Comparison of ENCODE assay signal across 9 cellular contexts in the genomic region with DNA sequence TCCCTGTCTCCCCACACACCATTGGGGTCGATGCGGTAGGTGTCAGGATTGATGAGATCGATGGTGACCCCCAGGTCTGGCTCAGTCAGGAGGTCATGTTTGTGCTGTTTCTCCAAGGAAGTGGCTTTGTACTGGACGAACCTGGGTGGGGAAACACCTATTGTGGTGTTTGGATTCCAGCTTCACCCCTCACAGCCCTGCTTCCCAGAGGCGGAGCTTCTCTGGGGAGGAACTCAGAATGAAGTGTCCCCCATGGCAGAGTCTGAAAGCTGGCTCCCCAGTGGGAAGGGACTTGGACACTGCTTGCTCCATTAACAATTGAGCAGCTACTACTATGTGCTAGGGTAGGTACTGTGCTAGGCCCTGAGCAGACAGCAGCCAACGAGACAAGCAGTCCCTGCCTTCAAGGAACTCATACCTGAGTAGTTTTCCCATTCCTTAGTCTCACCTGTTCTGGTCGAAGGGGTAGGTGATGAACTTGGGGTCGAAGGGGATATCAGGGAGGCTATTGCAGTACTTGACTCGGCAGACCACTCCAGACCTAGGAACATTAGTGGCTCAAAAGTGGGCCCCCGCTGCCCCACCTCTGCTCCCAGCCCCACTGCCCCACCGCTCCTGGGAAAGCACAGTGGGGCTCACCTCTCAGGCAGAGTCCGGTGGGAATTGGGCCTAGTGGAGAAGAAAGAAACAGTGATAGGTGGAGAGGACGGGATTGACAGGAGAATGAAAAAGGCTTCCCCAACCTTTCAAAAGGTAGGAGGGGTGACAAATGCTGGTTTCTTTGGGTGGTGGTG. TPM values are rescaled to one million over a fixed set of nuclear protein-coding genes. Genes with fewer than 3 reads are reported as not detected.
DNase-seq lines count a peak whose midpoint lies in the region; ATAC-seq and TF ChIP-seq lines count a peak whose summit lies in the region.
"Had no signal": no experiment of that assay in that cellular context is flagged by ENCODE, and none has a peak within 500 bp of the region (broad histone marks: within the 10 kb centered on the region; RNA-seq: fewer than 3 reads in every experiment).

No MANE protein-coding gene starts in this region.

- H3K27ac ChIP-seq in thoracic aorta: peak overlapping the region; percentile 96 to 99

- no peaks in the 10 kb centered on the region for H3K9me3 Mint-ChIP-seq in activated T-cell treated with anti-CD3 and anti-CD28 coated beads, Interleukin-2, amount 50 U/mL, for 24 hours
- H3K9me3 Mint-ChIP-seq in activated naive CD8-positive, alpha-beta T cell treated with anti-CD3 and anti-CD28 coated beads, Interleukin-2, amount 50 U/mL, for 24 hours: no peaks in the 10 kb centered on the region

- TF ChIP-seq CTCF in kidney epithelial cell (IDR thresholded peaks at IDR 0.05; ENCODE audit: insufficient read depth, low read length, poor library complexity, severe bottlenecking) (no peak), thoracic aorta (IDR thresholded peaks at IDR 0.05) (no peak)

- no peak for ATAC-seq in activated naive CD8-positive, alpha-beta T cell treated with anti-CD3 and anti-CD28 coated beads, Interleukin-2, amount 50 U/mL, for 24 hours
- ATAC-seq in thoracic aorta (ENCODE audit: insufficient number of reproducible peaks, low FRiP score, low read depth): no peak

- no peak for DNase-seq in activated T-cell treated with anti-CD3 and anti-CD28 coated beads, Interleukin-2, amount 50 U/mL, for 24 hours
- no peak for DNase-seq in activated T-cell treated with anti-CD3 and anti-CD28 coated beads for 4 hours
- DNase-seq in activated naive CD8-positive, alpha-beta T cell treated with anti-CD3 and anti-CD28 coated beads, Interleukin-2, amount 50 U/mL, for 24 hours: no peak
- DNase-seq in kidney epithelial cell (ENCODE audit: low read depth): no peak
- no peak for DNase-seq in thoracic aorta (ENCODE audit: low spot score)
- DNase-seq in ecto neural progenitor cell (ENCODE audit: low spot score): no peak
- no peak for DNase-seq in SKM-1 treated with dmso at 0.1 percent for 144 hours (lab: John Stamatoyannopoulos, UW; ENCODE audit: unreplicated experiment)
- DNase-seq in kidney glomerular epithelial cell (lab: John Stamatoyannopoulos, UW): no peak
- DNase-seq: NCI-H187 had no signal

- peaks cover 88% of the 10 kb centered on the region for H3K36me3 Mint-ChIP-seq in activated T-cell treated with anti-CD3 and anti-CD28 coated beads, Interleukin-2, amount 50 U/mL, for 24 hours (ENCODE audit: low read depth)
- peaks cover 32% of the 10 kb centered on the region for H3K36me3 Mint-ChIP-seq in activated naive CD8-positive, alpha-beta T cell treated with anti-CD3 and anti-CD28 coated beads, Interleukin-2, amount 50 U/mL, for 24 hours (ENCODE audit: low read depth)

- H3K4me1 Mint-ChIP-seq in activated T-cell treated with anti-CD3 and anti-CD28 coated beads, Interleukin-2, amount 50 U/mL, for 24 hours (ENCODE audit: low read depth): peaks cover 44% of the 10 kb centered on the region
- H3K4me1 Mint-ChIP-seq in activated naive CD8-positive, alpha-beta T cell treated with anti-CD3 and anti-CD28 coated beads, Interleukin-2, amount 50 U/mL, for 24 hours: peaks cover 44% of the 10 kb centered on the region

- H3K36me3 ChIP-seq in kidney epithelial cell (ENCODE audit: control insufficient read depth, insufficient read depth, low read length) (peaks cover 3% of the 10 kb centered on the region), thoracic aorta (peaks cover 32% of the 10 kb centered on the region)

- no peaks in the 10 kb centered on the region for H3K27me3 ChIP-seq in kidney epithelial cell (ENCODE audit: control insufficient read depth, insufficient read depth, low read length)
- H3K27me3 ChIP-seq in thoracic aorta (replicated peaks; ENCODE audit: insufficient read depth): no peaks in the 10 kb centered on the region

- H3K4me3 ChIP-seq in kidney epithelial cell (ENCODE audit: low read depth, low read length) (peak overlapping the region; percentile 96), thoracic aorta (peak overlapping the region; percentile 87)

- H3K27me3 Mint-ChIP-seq in activated T-cell treated with anti-CD3 and anti-CD28 coated beads, Interleukin-2, amount 50 U/mL, for 24 hours: no peaks in the 10 kb centered on the region
- H3K27me3 Mint-ChIP-seq in activated naive CD8-positive, alpha-beta T cell treated with anti-CD3 and anti-CD28 coated beads, Interleukin-2, amount 50 U/mL, for 24 hours: peaks cover 3% of the 10 kb centered on the region

- peaks cover 16 to 38% of the 10 kb centered on the region in 2 donors for H3K4me1 ChIP-seq in thoracic aorta (ENCODE audit: control insufficient read depth in 1 of 2, low read depth in 2 of 2)

- peak overlapping the region; percentile 92 for H3K4me3 Mint-ChIP-seq in activated T-cell treated with anti-CD3 and anti-CD28 coated beads, Interleukin-2, amount 50 U/mL, for 24 hours
- peak overlapping the region; percentile 88 for H3K4me3 Mint-ChIP-seq in activated naive CD8-positive, alpha-beta T cell treated with anti-CD3 and anti-CD28 coated beads, Interleukin-2, amount 50 U/mL, for 24 hours

- peak overlapping the region; percentile 100 for H3K27ac Mint-ChIP-seq in activated T-cell treated with anti-CD3 and anti-CD28 coated beads, Interleukin-2, amount 50 U/mL, for 24 hours
- H3K27ac Mint-ChIP-seq in activated naive CD8-positive, alpha-beta T cell treated with anti-CD3 and anti-CD28 coated beads, Interleukin-2, amount 50 U/mL, for 24 hours: peak overlapping the region; percentile 97

- H3K9me3 ChIP-seq in thoracic aorta: no peaks in the 10 kb centered on the region

RNA-seq across cellular contexts. Expression of gene PAF1, which starts 1.1 kb away (rescaled TPM):
- 37.8 and 44.6 TPM in 2 replicates for total RNA-seq in kidney epithelial cell
- total RNA-seq in thoracic aorta: 10 to 100 TPM; 25.7 to 34.5 TPM

RNA-seq across cellular contexts. Expression of gene MED29, which starts 1.4 kb away (rescaled TPM):
- 22.8 and 28.6 TPM in 2 replicates for total RNA-seq in kidney epithelial cell
- 10 to 100 TPM; 29.3 to 86.1 TPM for total RNA-seq in thoracic aorta

RNA-seq across cellular contexts. Expression of gene ZFP36, which starts 16.8 kb away (rescaled TPM):
- total RNA-seq in kidney epithelial cell: 7.5 and 12.4 TPM in 2 replicates
- 100 to 1,000 TPM; 315 to 699 TPM for total RNA-seq in thoracic aorta

RNA-seq across cellular contexts. Expression of gene PLEKHG2, which starts 22.7 kb away (rescaled TPM):
- total RNA-seq in kidney epithelial cell: 22.8 and 46.9 TPM in 2 replicates
- 100 to 1,000 TPM in 1 of 2 donors, 10 to 100 TPM in 1; 76.0 to 112 TPM for total RNA-seq in thoracic aorta

RNA-seq across cellular contexts. Expression of gene RPS16, which starts 45.9 kb away (rescaled TPM):
- total RNA-seq in kidney epithelial cell: 1,721 and 2,288 TPM in 2 replicates
- total RNA-seq in thoracic aorta: 100 to 1,000 TPM; 716 to 775 TPM

Comparison
In these comparisons a context has a peak if more than half of its experiments do, and no peak if none do; other contexts are left out.
1. RNA of gene ZFP36, which starts 16.8 kb away (total RNA-seq): 315 to 699 TPM in thoracic aorta; 7.5 to 12.4 TPM in kidney epithelial cell; every median in the first group is over 10 times any median in the second.